8 cellular contexts compared by ENCODE assay signal in the genomic region with DNA sequence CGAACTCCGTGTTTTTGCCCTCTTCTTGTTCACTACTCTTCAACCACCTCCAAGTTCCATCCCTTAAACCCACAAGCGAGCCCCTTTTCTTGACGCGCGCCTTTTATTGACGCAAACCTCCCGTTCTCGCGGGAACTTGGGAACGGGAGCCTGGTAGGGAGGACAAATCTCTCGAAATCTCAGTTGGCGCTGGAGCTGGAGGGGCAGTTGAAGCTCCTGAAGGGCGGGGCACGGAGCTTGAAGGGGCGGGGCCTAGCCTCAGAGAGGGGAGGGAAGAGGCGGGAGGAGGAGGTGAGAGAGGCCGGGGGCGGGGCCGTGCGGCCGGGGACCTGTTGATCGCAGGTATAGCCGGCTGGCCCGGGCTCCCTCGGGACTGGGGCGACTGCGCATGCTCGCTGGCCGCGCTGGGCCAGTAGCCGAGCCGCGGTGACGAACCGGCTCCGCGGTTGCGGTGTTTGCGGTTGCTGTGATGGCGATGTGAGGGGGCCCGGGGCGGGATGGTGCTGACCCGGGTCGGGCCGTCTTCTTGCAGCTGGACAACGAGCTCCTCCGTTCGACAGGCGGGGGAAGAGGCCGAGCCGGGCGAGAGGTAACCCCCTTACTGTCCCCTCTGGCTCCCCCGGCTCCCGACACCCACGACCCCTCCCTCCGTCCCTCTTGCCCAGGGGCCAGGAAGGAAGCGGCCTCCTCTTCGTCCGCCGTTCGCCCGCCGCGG. TPM values are rescaled to one million over a fixed set of nuclear protein-coding genes. Genes with fewer than 3 reads are reported as not detected.
DNase-seq lines count a peak whose midpoint lies in the region; ATAC-seq, FAIRE-seq and TF ChIP-seq lines count a peak whose summit lies in the region.

A gene (plus strand): TSS at position 395 of the 715 bp plus-strand sequence. CDS start 14,835 bp downstream, outside the sequence.

- ATAC-seq in GM18861 (IDR thresholded peaks at IDR 0.05; ENCODE audit: unreplicated experiment) (peak; percentile 65), HG03097 (IDR thresholded peaks at IDR 0.05; ENCODE audit: low FRiP score, unreplicated experiment) (peak; percentile 87)

- TF ChIP-seq CTCF in WERI-Rb-1 (IDR thresholded peaks at IDR 0.05; ENCODE audit: low read depth, low read length) (no peak), bronchial epithelial cell (IDR thresholded peaks at IDR 0.05; ENCODE audit: insufficient read depth, low read length, severe bottlenecking) (no peak)

- H3K36me3 ChIP-seq in WERI-Rb-1 (peaks cover 2% of the 10 kb centered on the region), bronchial epithelial cell (ENCODE audit: control insufficient read depth, insufficient read depth, low read length) (peaks cover 3% of the 10 kb centered on the region), small intestine (ENCODE audit: control insufficient read depth in 2 of 2, insufficient read depth in 2 of 2, low read length in 2 of 2) (no peaks in the 10 kb centered on the region)

- WGBS in small intestine, 3 donors, result 0% methylated on average over 44 to 65 of the region's 65 CpGs

- peak within 1 kb of the TSS; percentile 69 for H3K4me3 ChIP-seq in WERI-Rb-1 (ENCODE audit: low read depth, low read length)
- H3K4me3 ChIP-seq in bronchial epithelial cell (ENCODE audit: low read depth, low read length), result peak within 1 kb of the TSS; percentile 93
- H3K4me3 ChIP-seq in small intestine (ENCODE audit: low read depth in 1 of 2, low read length in 2 of 2), result peak within 1 kb of the TSS; percentile 85 to 95

- H3K9me3 ChIP-seq in WERI-Rb-1 (ENCODE audit: severe bottlenecking) (no peaks in the 10 kb centered on the region), small intestine (ENCODE audit: control insufficient read depth, low read depth) (no peaks in the 10 kb centered on the region)

- peak; percentile 99 for DNase-seq in NCI-H2171 (lab: John Stamatoyannopoulos, UW)
- peak; percentile 99 for DNase-seq in WERI-Rb-1
- peak; percentile 95 for DNase-seq in bronchial epithelial cell (ENCODE audit: low read depth)
- peak; percentile 98 for DNase-seq in iPS-NIHi11 (ENCODE audit: low spot score)
- DNase-seq in small intestine, result peak; percentile 99

- no peaks in the 10 kb centered on the region for H3K27me3 ChIP-seq in WERI-Rb-1 (ENCODE audit: insufficient read depth, low read depth, severe bottlenecking)
- no peaks in the 10 kb centered on the region for H3K27me3 ChIP-seq in bronchial epithelial cell (ENCODE audit: control insufficient read depth, insufficient read depth, low read length)
- H3K27me3 ChIP-seq in small intestine (ENCODE audit: control insufficient read depth in 2 of 2, insufficient read depth in 2 of 2, low read length in 2 of 2), result no peaks in the 10 kb centered on the region

- peak; percentile 85 for FAIRE-seq in A204.1 (lab: Jason Lieb, UNC)
- FAIRE-seq in bronchial epithelial cell (lab: Jason Lieb, UNC), result no peak
- no peak for FAIRE-seq in small intestine (lab: Jason Lieb, UNC)

- peaks cover 0 to 2% of the 10 kb centered on the region in 2 donors for H3K4me1 ChIP-seq in small intestine (ENCODE audit: control insufficient read depth in 2 of 2, insufficient read depth in 1 of 2, low read depth in 1 of 2, low read length in 1 of 2)

- H3K27ac ChIP-seq in WERI-Rb-1, result peak within 1 kb of the TSS; percentile 89
- H3K27ac ChIP-seq in small intestine (ENCODE audit: low read depth in 1 of 2, low read length in 1 of 2), result peak within 1 kb of the TSS; percentile 77 to 87

RNA-seq across cellular contexts. Expression of the gene that starts here (rescaled TPM):
- total RNA-seq in bronchial epithelial cell, result 61.6 and 82.2 TPM in 2 replicates
- 10 to 100 TPM; 17.4 to 48.8 (median 34.9) TPM for polyA plus RNA-seq in small intestine

Comparison
In these comparisons a context has a peak if more than half of its experiments do, and no peak if none do; other contexts are left out.
1. Peak in every context shown above with its lines: DNase-seq, ATAC-seq, H3K4me3 ChIP-seq and H3K27ac ChIP-seq.